In genomic region chr14:98120831-98121464, GRCh38 we compare ENCODE assay signal across 19 cellular contexts.
DNase-seq lines count a peak whose midpoint lies in the region; ATAC-seq and TF ChIP-seq lines count a peak whose summit lies in the region.
"Had no signal": no experiment of that assay in that cellular context is flagged by ENCODE, and none has a peak within 500 bp of the region (broad histone marks: within the 10 kb centered on the region; RNA-seq: fewer than 3 reads in every experiment).

No MANE protein-coding gene starts in this region.

- no peak for TF ChIP-seq CTCF in mesothelial cell of epicardium (IDR thresholded peaks at IDR 0.05; ENCODE audit: unreplicated experiment)

- H3K9me3 Mint-ChIP-seq in activated naive CD4-positive, alpha-beta T cell treated with anti-CD3 and anti-CD28 coated beads for 36 hours: peaks cover 7% of the 10 kb centered on the region
- H3K9me3 Mint-ChIP-seq in activated naive CD4-positive, alpha-beta T cell treated with anti-CD3 and anti-CD28 coated beads, Interleukin-2, amount 10 ng/mL, durations not matched to agents 7 days and 5 days: peaks cover 21% of the 10 kb centered on the region
- peaks cover 7 to 16% (median 7%) of the 10 kb centered on the region in 3 donors for H3K9me3 Mint-ChIP-seq in T-cell
- H3K9me3 Mint-ChIP-seq in mesothelial cell of epicardium: peaks cover 4% of the 10 kb centered on the region

- CTCF ChIA-PET in activated naive CD4-positive, alpha-beta T cell treated with anti-CD3 and anti-CD28 coated beads for 36 hours (lab: Charles Lee): interaction anchor here (0.9 to 2.8 kb wide), 4 partner anchors 10 to 143 kb away, joined by 3 to 7 read pairs (median 5); no protein-coding TSS in a partner anchor
- CTCF ChIA-PET in activated naive CD4-positive, alpha-beta T cell treated with anti-CD3 and anti-CD28 coated beads, Interleukin-2, amount 10 ng/mL, durations not matched to agents 7 days and 5 days (lab: Charles Lee): interaction anchor here (1.1 to 1.8 kb wide), 2 partner anchors 9 to 15 kb away, joined by 3 to 7 read pairs; no protein-coding TSS in a partner anchor
- CTCF ChIA-PET in T-cell (lab: Charles Lee): no interaction called here

- POLR2A ChIA-PET in T-cell (lab: Charles Lee): interaction anchor here in 1 of 2 donors (0.6 to 0.7 kb wide), 2 partner anchors 112 to 741 kb away, joined by 3 read pairs; no protein-coding TSS in a partner anchor

- peaks cover 3% of the 10 kb centered on the region for H3K36me3 Mint-ChIP-seq in activated naive CD4-positive, alpha-beta T cell treated with anti-CD3 and anti-CD28 coated beads for 36 hours (ENCODE audit: low read depth)
- H3K36me3 Mint-ChIP-seq in activated naive CD4-positive, alpha-beta T cell treated with anti-CD3 and anti-CD28 coated beads, Interleukin-2, amount 10 ng/mL, durations not matched to agents 7 days and 5 days: peaks cover 2% of the 10 kb centered on the region
- H3K36me3 Mint-ChIP-seq in T-cell (peaks cover 12% of the 10 kb centered on the region), mesothelial cell of epicardium (no peaks in the 10 kb centered on the region)
- H3K36me3 Mint-ChIP-seq: memory B cell, naive B cell had no signal

- ATAC-seq in T-cell (replicated peaks in 1 of 4) (peak in 3 of 4 experiments; percentile 58 to 73 (median 63)), GM21447 (IDR thresholded peaks at IDR 0.05; ENCODE audit: unreplicated experiment) (no peak)
- ATAC-seq: right cardiac atrium, SK-N-SH treated with all-trans-retinoic acid at 6 μM for 48 hours had no signal

- H3K27ac Mint-ChIP-seq in activated naive CD4-positive, alpha-beta T cell treated with anti-CD3 and anti-CD28 coated beads for 36 hours: peak overlapping the region; percentile 31
- no peak overlapping the region for H3K27ac Mint-ChIP-seq in activated naive CD4-positive, alpha-beta T cell treated with anti-CD3 and anti-CD28 coated beads, Interleukin-2, amount 10 ng/mL, durations not matched to agents 7 days and 5 days
- H3K27ac Mint-ChIP-seq in T-cell (no peak overlapping the region), mesothelial cell of epicardium (no peak overlapping the region)
- H3K27ac Mint-ChIP-seq: memory B cell had no signal

- H3K27me3 Mint-ChIP-seq in activated naive CD4-positive, alpha-beta T cell treated with anti-CD3 and anti-CD28 coated beads for 36 hours (ENCODE audit: low read depth): no peaks in the 10 kb centered on the region
- H3K27me3 Mint-ChIP-seq in activated naive CD4-positive, alpha-beta T cell treated with anti-CD3 and anti-CD28 coated beads, Interleukin-2, amount 10 ng/mL, durations not matched to agents 7 days and 5 days: no peaks in the 10 kb centered on the region
- H3K27me3 Mint-ChIP-seq in T-cell (no peaks in the 10 kb centered on the region), mesothelial cell of epicardium (ENCODE audit: low read depth) (peaks cover 24% of the 10 kb centered on the region)
- H3K27me3 Mint-ChIP-seq: memory B cell, naive B cell had no signal

- H3K4me1 Mint-ChIP-seq in activated naive CD4-positive, alpha-beta T cell treated with anti-CD3 and anti-CD28 coated beads for 36 hours (ENCODE audit: low read depth): peaks cover 21% of the 10 kb centered on the region
- H3K4me1 Mint-ChIP-seq in activated naive CD4-positive, alpha-beta T cell treated with anti-CD3 and anti-CD28 coated beads, Interleukin-2, amount 10 ng/mL, durations not matched to agents 7 days and 5 days: peaks cover 9% of the 10 kb centered on the region
- H3K4me1 Mint-ChIP-seq in T-cell: peaks cover 14 to 21% (median 14%) of the 10 kb centered on the region in 3 donors
- H3K4me1 Mint-ChIP-seq in mesothelial cell of epicardium: no peaks in the 10 kb centered on the region
- H3K4me1 Mint-ChIP-seq: memory B cell, naive B cell had no signal

- no peak overlapping the region for H3K4me3 Mint-ChIP-seq in activated naive CD4-positive, alpha-beta T cell treated with anti-CD3 and anti-CD28 coated beads for 36 hours
- no peak overlapping the region for H3K4me3 Mint-ChIP-seq in activated naive CD4-positive, alpha-beta T cell treated with anti-CD3 and anti-CD28 coated beads, Interleukin-2, amount 10 ng/mL, durations not matched to agents 7 days and 5 days
- H3K4me3 Mint-ChIP-seq in T-cell: no peak overlapping the region
- no peak overlapping the region for H3K4me3 Mint-ChIP-seq in mesothelial cell of epicardium
- H3K4me3 Mint-ChIP-seq: memory B cell, naive B cell had no signal

- intact Hi-C loops in activated naive CD4-positive, alpha-beta T cell treated with anti-CD3 and anti-CD28 coated beads for 36 hours (cut with micrococcal nuclease): loop anchor here (2.0 kb wide), 1 partner anchor 22 kb away; no protein-coding TSS in a partner anchor

- peak; percentile 70 for DNase-seq in activated naive CD4-positive, alpha-beta T cell treated with anti-CD3 and anti-CD28 coated beads for 36 hours
- DNase-seq in activated naive CD4-positive, alpha-beta T cell treated with anti-CD3 and anti-CD28 coated beads, Interleukin-2, amount 10 ng/mL, durations not matched to agents 7 days and 5 days: no peak
- peak; percentile 42 for DNase-seq in HPDE6-E6E7 (ENCODE audit: extremely low spot score)
- no peak for DNase-seq in T-cell
- DNase-seq in kidney glomerular epithelial cell (lab: John Stamatoyannopoulos, UW): peak; percentile 42
- DNase-seq in mesothelial cell of epicardium (ENCODE audit: low spot score in 2 of 2, unreplicated experiment in 2 of 2): no peak
- DNase-seq in HuH-7.5 (ENCODE audit: low spot score): no peak
- DNase-seq: activated CD4-positive, CD25-positive, alpha-beta regulatory T cell treated with anti-CD3 and anti-CD28 coated beads, Interleukin-2, amount 50 U/mL, for 72 hours; dermis blood vessel endothelial cell; kidney; naive B cell; NCI-H1417 treated with DMSO at 0.1 percent for 48 hours; right cardiac atrium; stimulated activated naive CD4-positive, alpha-beta T cell; T-helper 9 cell; trophoblast cell had no signal

Comparison
In these comparisons a context has a peak if more than half of its experiments do, and no peak if none do; other contexts are left out.
1. DNase-seq: peak in activated naive CD4-positive, alpha-beta T cell treated with anti-CD3 and anti-CD28 coated beads for 36 hours (single experiment), HPDE6-E6E7 (single experiment) and kidney glomerular epithelial cell (single experiment); none in activated naive CD4-positive, alpha-beta T cell treated with anti-CD3 and anti-CD28 coated beads, Interleukin-2, amount 10 ng/mL, durations not matched to agents 7 days and 5 days (single experiment), T-cell (0 of 34), mesothelial cell of epicardium (0 of 2) and HuH-7.5 (single experiment).
2. CTCF ChIA-PET loops: an anchor here in activated naive CD4-positive, alpha-beta T cell treated with anti-CD3 and anti-CD28 coated beads for 36 hours (0.9 to 2.8 kb wide) and activated naive CD4-positive, alpha-beta T cell treated with anti-CD3 and anti-CD28 coated beads, Interleukin-2, amount 10 ng/mL, durations not matched to agents 7 days and 5 days (1.1 to 1.8 kb wide); none called in T-cell.